In genomic region chr19:45676851-45677263, GRCh38 we compare ENCODE assay signal across 9 cellular contexts. TPM values are rescaled to one million over a fixed set of nuclear protein-coding genes. Genes with fewer than 3 reads are reported as not detected.
DNase-seq lines count a peak whose midpoint lies in the region; ATAC-seq and TF ChIP-seq lines count a peak whose summit lies in the region.
"Had no signal": no experiment of that assay in that cellular context is flagged by ENCODE, and none has a peak within 500 bp of the region (broad histone marks: within the 10 kb centered on the region; RNA-seq: fewer than 3 reads in every experiment).

No MANE protein-coding gene starts in this region.

- H3K4me1 ChIP-seq in upper lobe of left lung = peaks cover 24 to 28% (median 26%) of the 10 kb centered on the region in 4 donors

- CTCF ChIA-PET in RWPE1 (lab: Yijun Ruan, JAX) = interaction anchor here (0.5 to 1.1 kb wide), 3 partner anchors 16 to 804 kb away, joined by 3 to 5 read pairs (median 4); partner anchors contain the start of gene QPCTL

- no peak for TF ChIP-seq CTCF in GM12864 (IDR thresholded peaks at IDR 0.05; ENCODE audit: low read depth, low read length, missing control alignments)
- TF ChIP-seq CTCF in RWPE1 (conservative IDR thresholded peaks at IDR 0.05; ENCODE audit: low read depth) = no peak
- no peak for TF ChIP-seq CTCF in brain (conservative IDR thresholded peaks at IDR 0.05)
- TF ChIP-seq CTCF in mesothelial cell of epicardium (IDR thresholded peaks at IDR 0.05; ENCODE audit: unreplicated experiment) = no peak
- TF ChIP-seq CTCF in upper lobe of left lung (IDR thresholded peaks at IDR 0.05) = no peak

- DNase-seq in GM12864 (ENCODE audit: low read depth) (no peak), RWPE1 (ENCODE audit: low spot score) (no peak), mesothelial cell of epicardium (ENCODE audit: low spot score in 2 of 2, unreplicated experiment in 2 of 2) (no peak), upper lobe of left lung (peak in 1 of 2 donors; percentile 37), NCI-H1105 (lab: John Stamatoyannopoulos, UW) (no peak), NOMO-1 treated with dmso at 0.1 percent for 144 hours (lab: John Stamatoyannopoulos, UW; ENCODE audit: unreplicated experiment) (no peak)

- H3K36me3 ChIP-seq in upper lobe of left lung = no peaks in the 10 kb centered on the region

- WGBS in upper lobe of left lung, 2 donors = 6 to 20% methylated on average over 5 to 25 of the region's 28 CpGs

- H3K27ac ChIP-seq in RWPE1 = peak overlapping the region; percentile 52
- H3K27ac ChIP-seq in upper lobe of left lung = peak overlapping the region; percentile 27 to 77 (median 55)
- H3K27ac ChIP-seq: HL-60 had no signal

- no peak for TF ChIP-seq POLR2A in upper lobe of left lung (IDR thresholded peaks at IDR 0.05)

- H3K9me3 Mint-ChIP-seq in brain = peaks cover 0 to 4% (median 2%) of the 10 kb centered on the region in 5 experiments
- H3K9me3 Mint-ChIP-seq in mesothelial cell of epicardium = no peaks in the 10 kb centered on the region

- ATAC-seq in upper lobe of left lung (ENCODE audit: low FRiP score in 2 of 2) (peak; percentile 7 to 41), GM21381 (IDR thresholded peaks at IDR 0.05; ENCODE audit: unreplicated experiment) (no peak)

- H3K27me3 ChIP-seq in upper lobe of left lung = peaks cover 0 to 18% (median 8%) of the 10 kb centered on the region in 4 donors

- no peak for TF ChIP-seq EP300 in upper lobe of left lung (IDR thresholded peaks at IDR 0.05)

- POLR2A ChIA-PET in RWPE1 (lab: Yijun Ruan, JAX; ENCODE audit: low non-redundant PET) = interaction anchor here (1.0 kb wide), 1 partner anchor 15 kb away, joined by 3 read pairs; the partner anchor contains the start of gene QPCTL

- H3K4me3 ChIP-seq in GM12864 (ENCODE audit: low read depth, low read length) (peak overlapping the region; percentile 49), upper lobe of left lung (peak overlapping the region in 3 of 4 donors; percentile 47 to 57 (median 50))

- H3K36me3 Mint-ChIP-seq in brain = no peaks in the 10 kb centered on the region
- H3K36me3 Mint-ChIP-seq in mesothelial cell of epicardium = no peaks in the 10 kb centered on the region

- H3K27me3 Mint-ChIP-seq in brain (peaks cover 83% of the 10 kb centered on the region), mesothelial cell of epicardium (ENCODE audit: low read depth) (peaks cover 19% of the 10 kb centered on the region)

- H3K4me1 Mint-ChIP-seq in brain = peaks cover 20% of the 10 kb centered on the region
- peaks cover 18% of the 10 kb centered on the region for H3K4me1 Mint-ChIP-seq in mesothelial cell of epicardium

- H3K4me3 Mint-ChIP-seq in brain (peak overlapping the region; percentile 62 to 84 (median 68)), mesothelial cell of epicardium (peak overlapping the region; percentile 58)

- no peaks in the 10 kb centered on the region for H3K9me3 ChIP-seq in upper lobe of left lung

- no peak overlapping the region for H3K27ac Mint-ChIP-seq in brain
- H3K27ac Mint-ChIP-seq in mesothelial cell of epicardium = peak overlapping the region; percentile 34

RNA-seq across cellular contexts. Expression of gene GIPR, which starts 8.8 kb away (rescaled TPM):
- polyA plus RNA-seq in brain (ENCODE audit: insufficient read depth, low read depth, low replicate concordance) = 0.19 TPM
- total RNA-seq in mesothelial cell of epicardium (3.6 to 5.1 TPM (median 4.1 TPM) in 3 replicates), upper lobe of left lung (10 to 100 TPM in 1 of 6 donors, 1 to 10 TPM in 5; 2.9 to 17.8 (median 6.0) TPM)

RNA-seq across cellular contexts. Expression of gene SNRPD2, which starts 14.9 kb away (rescaled TPM):
- 350 TPM for polyA plus RNA-seq in brain (ENCODE audit: insufficient read depth, low read depth, low replicate concordance)
- 440 to 462 TPM (median 461 TPM) in 3 replicates for total RNA-seq in mesothelial cell of epicardium
- 100 to 1,000 TPM in 5 of 6 donors, 10 to 100 TPM in 1; 58.7 to 261 (median 161) TPM for total RNA-seq in upper lobe of left lung

RNA-seq across cellular contexts. Expression of gene QPCTL, which starts 15.6 kb away (rescaled TPM):
- polyA plus RNA-seq in brain (ENCODE audit: insufficient read depth, low read depth, low replicate concordance) = 6.5 TPM
- total RNA-seq in mesothelial cell of epicardium = 8.0 to 10.6 TPM (median 9.1 TPM) in 3 replicates
- 10 to 100 TPM in 3 of 6 donors, 1 to 10 TPM in 3; 7.1 to 18.3 (median 10.1) TPM for total RNA-seq in upper lobe of left lung

RNA-seq across cellular contexts. Expression of gene EML2, which starts 37.7 kb away (rescaled TPM):
- polyA plus RNA-seq in brain (ENCODE audit: insufficient read depth, low read depth, low replicate concordance) = 51.4 TPM
- total RNA-seq in mesothelial cell of epicardium (33.8 to 36.9 TPM (median 34.2 TPM) in 3 replicates), upper lobe of left lung (10 to 100 TPM; 34.1 to 70.2 (median 48.2) TPM)

RNA-seq across cellular contexts. Expression of gene FBXO46, which starts 53.8 kb away (rescaled TPM):
- polyA plus RNA-seq in brain (ENCODE audit: insufficient read depth, low read depth, low replicate concordance) = 11.1 TPM
- total RNA-seq in mesothelial cell of epicardium = 30.6 to 37.3 TPM (median 36.6 TPM) in 3 replicates
- 10 to 100 TPM; 12.0 to 21.1 (median 20.6) TPM for total RNA-seq in upper lobe of left lung
